ENCODE assay signal across 12 cellular contexts in genomic region chr5:81819556-81820314, GRCh38.
A peak's percentile ranks its signal among the peaks of the same experiment; 100 is the strongest.
DNase-seq lines count a peak whose midpoint lies in the region; ATAC-seq and TF ChIP-seq lines count a peak whose summit lies in the region.
"Had no signal": no experiment of that assay in that cellular context is flagged by ENCODE, and none has a peak within 500 bp of the region (broad histone marks: within the 10 kb centered on the region; RNA-seq: fewer than 3 reads in every experiment).

No MANE protein-coding gene starts in this region.

- H3K4me2 ChIP-seq in PC-9: peak overlapping the region; percentile 47

- no peaks in the 10 kb centered on the region for H3K27me3 ChIP-seq in PC-9 (ENCODE audit: insufficient read depth, low read depth)

- H3K4me3 ChIP-seq in PC-9: no peak overlapping the region
- H3K4me3 ChIP-seq: HAP-1 had no signal

- H3K36me3 ChIP-seq in PC-9 (ENCODE audit: low read depth): no peaks in the 10 kb centered on the region
- H3K36me3 ChIP-seq: HAP-1 had no signal

- DNase-seq in activated naive CD4-positive, alpha-beta T cell (lab: John Stamatoyannopoulos, UW): no peak
- peak; percentile 16 to 84 for DNase-seq in PC-9
- DNase-seq in fibroblast of gingiva (ENCODE audit: low read depth): peak; percentile 75
- peak; percentile 38 for DNase-seq in stromal cell of bone marrow (ENCODE audit: low read depth)
- DNase-seq: NCI-H187, SW 1271 had no signal

- no peaks in the 10 kb centered on the region for H4K20me1 ChIP-seq in PC-9 (ENCODE audit: insufficient read depth)

- BruUV-seq in PC-9 (replicated peaks; lab: Mats Ljungman, UMichigan): no TSS peak

- ATAC-seq in GM21423 (IDR thresholded peaks at IDR 0.05; ENCODE audit: unreplicated experiment) (no peak), HG02852 (IDR thresholded peaks at IDR 0.05; ENCODE audit: unreplicated experiment) (no peak), HG02623 (IDR thresholded peaks at IDR 0.05; ENCODE audit: unreplicated experiment) (no peak)
- ATAC-seq: left lobe of liver had no signal

- H3K27ac Mint-ChIP-seq in activated naive CD4-positive, alpha-beta T cell treated with anti-CD3 and anti-CD28 coated beads, Interleukin-2, amount 50 U/mL, for 24 hours: peak overlapping the region; percentile 27

- H3K27me3 Mint-ChIP-seq in activated naive CD4-positive, alpha-beta T cell treated with anti-CD3 and anti-CD28 coated beads, Interleukin-2, amount 50 U/mL, for 24 hours: no peaks in the 10 kb centered on the region

- H3F3A ChIP-seq in PC-9 (ENCODE audit: insufficient read depth, low read depth): peaks cover 23% of the 10 kb centered on the region

- no peaks in the 10 kb centered on the region for H3K79me2 ChIP-seq in PC-9 (ENCODE audit: low read depth)

- no peak for TF ChIP-seq CTCF in PC-9 (conservative IDR thresholded peaks at IDR 0.05)

- H3K4me3 Mint-ChIP-seq in activated naive CD4-positive, alpha-beta T cell treated with anti-CD3 and anti-CD28 coated beads, Interleukin-2, amount 50 U/mL, for 24 hours: no peak overlapping the region

- H3K27ac ChIP-seq in PC-9: peak overlapping the region; percentile 72

- H3K4me1 ChIP-seq in PC-9 (replicated peaks; ENCODE audit: insufficient read depth): peaks cover 30% of the 10 kb centered on the region
- H3K4me1 ChIP-seq: HAP-1 had no signal

- CTCF ChIA-PET in PC-9 (lab: Charles Lee): interaction anchor here (1.0 kb wide), 1 partner anchor 19 kb away, joined by 3 read pairs; no protein-coding TSS in a partner anchor

- H3K9me3 ChIP-seq in PC-9 (ENCODE audit: insufficient read depth, low read depth): peaks cover 5% of the 10 kb centered on the region
- H3K9me3 ChIP-seq: HAP-1 had no signal

- H2AFZ ChIP-seq in PC-9: peak overlapping the region; percentile 48; the same call in 1 of the 2 replicates

- H3K9me2 ChIP-seq in PC-9 (ENCODE audit: insufficient read depth): peaks cover 6% of the 10 kb centered on the region; the same call in 1 of the 2 replicates

- POLR2A ChIA-PET in PC-9 (lab: Charles Lee; ENCODE audit: unreplicated experiment): interaction anchor here (0.6 to 0.7 kb wide), 2 partner anchors 13 to 69 kb away, joined by 3 to 5 read pairs; partner anchors contain the start of gene SSBP2

- peaks cover 47% of the 10 kb centered on the region for H3K4me1 Mint-ChIP-seq in activated naive CD4-positive, alpha-beta T cell treated with anti-CD3 and anti-CD28 coated beads, Interleukin-2, amount 50 U/mL, for 24 hours

- H3K9me3 Mint-ChIP-seq in activated naive CD4-positive, alpha-beta T cell treated with anti-CD3 and anti-CD28 coated beads, Interleukin-2, amount 50 U/mL, for 24 hours: no peaks in the 10 kb centered on the region

- H3K36me3 Mint-ChIP-seq in activated naive CD4-positive, alpha-beta T cell treated with anti-CD3 and anti-CD28 coated beads, Interleukin-2, amount 50 U/mL, for 24 hours: no peaks in the 10 kb centered on the region

- intact Hi-C loops in PC-9 (cut with micrococcal nuclease; ENCODE audit: unreplicated experiment): loop anchor here (2.0 kb wide), 2 partner anchors 19 to 69 kb away; partner anchors contain the start of gene SSBP2

Comparison
In these comparisons a context has a peak if more than half of its experiments do, and no peak if none do; other contexts are left out.
1. DNase-seq: peak in PC-9 (2 of 2), fibroblast of gingiva (single experiment) and stromal cell of bone marrow (single experiment); none in activated naive CD4-positive, alpha-beta T cell (0 of 4).